Comparison of ENCODE assay signal across 1 cellular context in the genomic region with DNA sequence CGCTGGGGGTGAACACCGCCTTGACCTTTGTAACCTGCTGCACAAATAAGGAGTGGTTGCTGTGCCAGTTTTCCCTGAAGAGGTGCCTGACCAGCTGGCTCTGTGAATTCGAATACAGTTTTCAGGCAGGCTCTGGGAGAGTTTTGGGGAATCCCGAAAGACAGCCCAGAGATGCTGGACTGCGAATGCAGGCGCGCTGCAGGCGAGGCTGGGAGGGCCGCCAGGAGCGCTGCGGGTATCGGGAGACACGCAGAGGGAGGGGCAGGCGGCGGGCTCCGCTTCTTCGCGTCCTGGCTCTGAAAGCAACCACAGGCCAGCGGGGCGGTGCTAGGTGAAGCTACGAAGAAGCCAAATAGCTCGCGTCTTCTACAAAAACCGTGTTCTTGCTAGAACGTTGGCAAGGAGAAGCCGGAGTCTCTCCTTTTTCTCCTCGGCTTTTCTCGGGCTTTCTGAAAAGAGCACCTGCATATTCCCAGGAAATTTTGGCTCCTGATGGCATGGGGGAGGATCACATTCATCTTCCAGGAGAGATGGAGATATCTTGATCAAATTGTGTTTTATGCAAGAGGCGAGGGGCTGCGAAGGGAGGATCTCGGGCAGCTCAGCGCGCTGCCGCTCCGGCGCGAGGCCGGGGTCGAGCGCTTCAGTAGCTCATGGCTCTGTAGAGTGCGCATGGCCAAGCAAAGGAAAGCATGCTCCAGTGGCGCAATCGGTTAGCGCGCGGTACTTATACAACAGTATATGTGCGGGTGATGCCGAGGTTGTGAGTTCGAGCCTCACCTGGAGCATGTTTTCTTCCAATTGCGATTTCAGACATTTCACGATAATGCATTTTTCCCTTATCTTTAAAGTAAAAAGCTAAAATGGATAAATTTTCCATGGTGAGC.
A peak's percentile ranks its signal among the peaks of the same experiment; 100 is the strongest.
TF ChIP-seq lines count a peak whose summit lies in the region.

No MANE protein-coding gene starts in this region.

TF ChIP-seq in HEK293, 187 proteins besides CTCF, POLR2A, EP300 and RAD21 (continued from another document and continues in another):
- TF ChIP-seq, protein P1, sequence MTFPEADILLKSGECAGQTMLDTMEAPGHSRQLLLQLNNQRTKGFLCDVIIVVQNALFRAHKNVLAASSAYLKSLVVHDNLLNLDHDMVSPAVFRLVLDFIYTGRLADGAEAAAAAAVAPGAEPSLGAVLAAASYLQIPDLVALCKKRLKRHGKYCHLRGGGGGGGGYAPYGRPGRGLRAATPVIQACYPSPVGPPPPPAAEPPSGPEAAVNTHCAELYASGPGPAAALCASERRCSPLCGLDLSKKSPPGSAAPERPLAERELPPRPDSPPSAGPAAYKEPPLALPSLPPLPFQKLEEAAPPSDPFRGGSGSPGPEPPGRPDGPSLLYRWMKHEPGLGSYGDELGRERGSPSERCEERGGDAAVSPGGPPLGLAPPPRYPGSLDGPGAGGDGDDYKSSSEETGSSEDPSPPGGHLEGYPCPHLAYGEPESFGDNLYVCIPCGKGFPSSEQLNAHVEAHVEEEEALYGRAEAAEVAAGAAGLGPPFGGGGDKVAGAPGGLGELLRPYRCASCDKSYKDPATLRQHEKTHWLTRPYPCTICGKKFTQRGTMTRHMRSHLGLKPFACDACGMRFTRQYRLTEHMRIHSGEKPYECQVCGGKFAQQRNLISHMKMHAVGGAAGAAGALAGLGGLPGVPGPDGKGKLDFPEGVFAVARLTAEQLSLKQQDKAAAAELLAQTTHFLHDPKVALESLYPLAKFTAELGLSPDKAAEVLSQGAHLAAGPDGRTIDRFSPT (tag by site-specific recombination; IDR thresholded peaks at IDR 0.05), result no peak; the same call in 1 of the 2 replicates
- 0 out of 2 replicates have a peak, but pooled peaks have one; percentile 11 for TF ChIP-seq ZNF221 (tag by site-specific recombination; IDR thresholded peaks at IDR 0.05; ENCODE audit: borderline replicate concordance)
- TF ChIP-seq ZNF19 (tag by site-specific recombination; IDR thresholded peaks at IDR 0.05; ENCODE audit: low read depth), result no peak
- TF ChIP-seq SCRT1 (tag by site-specific recombination; IDR thresholded peaks at IDR 0.05; ENCODE audit: borderline replicate concordance), result no peak
- TF ChIP-seq ZBTB48 (tag by site-specific recombination; IDR thresholded peaks at IDR 0.05), result no peak
- no peak for TF ChIP-seq ZNF785 (tag by site-specific recombination; IDR thresholded peaks at IDR 0.05)
- no peak for TF ChIP-seq BCL11B (tag by site-specific recombination; IDR thresholded peaks at IDR 0.05; ENCODE audit: low read depth)
- TF ChIP-seq, protein P2, sequence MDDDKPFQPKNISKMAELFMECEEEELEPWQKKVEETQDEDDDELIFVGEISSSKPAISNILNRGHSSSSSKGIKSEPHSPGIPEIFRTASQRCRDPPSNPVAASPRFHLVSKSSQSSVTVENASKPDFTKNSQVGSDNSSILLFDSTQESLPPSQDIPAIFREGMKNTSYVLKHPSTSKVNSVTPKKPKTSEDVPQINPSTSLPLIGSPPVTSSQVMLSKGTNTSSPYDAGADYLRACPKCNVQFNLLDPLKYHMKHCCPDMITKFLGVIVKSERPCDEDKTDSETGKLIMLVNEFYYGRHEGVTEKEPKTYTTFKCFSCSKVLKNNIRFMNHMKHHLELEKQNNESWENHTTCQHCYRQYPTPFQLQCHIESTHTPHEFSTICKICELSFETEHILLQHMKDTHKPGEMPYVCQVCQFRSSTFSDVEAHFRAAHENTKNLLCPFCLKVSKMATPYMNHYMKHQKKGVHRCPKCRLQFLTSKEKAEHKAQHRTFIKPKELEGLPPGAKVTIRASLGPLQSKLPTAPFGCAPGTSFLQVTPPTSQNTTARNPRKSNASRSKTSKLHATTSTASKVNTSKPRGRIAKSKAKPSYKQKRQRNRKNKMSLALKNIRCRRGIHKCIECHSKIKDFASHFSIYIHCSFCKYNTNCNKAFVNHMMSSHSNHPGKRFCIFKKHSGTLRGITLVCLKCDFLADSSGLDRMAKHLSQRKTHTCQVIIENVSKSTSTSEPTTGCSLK (tag by site-specific recombination; IDR thresholded peaks at IDR 0.05), result no peak
- no peak for TF ChIP-seq OSR2 (tag by site-specific recombination; IDR thresholded peaks at IDR 0.05)
- TF ChIP-seq ZNF76 (tag by site-specific recombination; IDR thresholded peaks at IDR 0.05; ENCODE audit: borderline replicate concordance, low read depth), result peak; percentile 58
- TF ChIP-seq, protein P3, sequence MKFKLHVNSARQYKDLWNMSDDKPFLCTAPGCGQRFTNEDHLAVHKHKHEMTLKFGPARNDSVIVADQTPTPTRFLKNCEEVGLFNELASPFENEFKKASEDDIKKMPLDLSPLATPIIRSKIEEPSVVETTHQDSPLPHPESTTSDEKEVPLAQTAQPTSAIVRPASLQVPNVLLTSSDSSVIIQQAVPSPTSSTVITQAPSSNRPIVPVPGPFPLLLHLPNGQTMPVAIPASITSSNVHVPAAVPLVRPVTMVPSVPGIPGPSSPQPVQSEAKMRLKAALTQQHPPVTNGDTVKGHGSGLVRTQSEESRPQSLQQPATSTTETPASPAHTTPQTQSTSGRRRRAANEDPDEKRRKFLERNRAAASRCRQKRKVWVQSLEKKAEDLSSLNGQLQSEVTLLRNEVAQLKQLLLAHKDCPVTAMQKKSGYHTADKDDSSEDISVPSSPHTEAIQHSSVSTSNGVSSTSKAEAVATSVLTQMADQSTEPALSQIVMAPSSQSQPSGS (tag by site-specific recombination; IDR thresholded peaks at IDR 0.05; ENCODE audit: low read depth), result no peak
- TF ChIP-seq, protein P4, sequence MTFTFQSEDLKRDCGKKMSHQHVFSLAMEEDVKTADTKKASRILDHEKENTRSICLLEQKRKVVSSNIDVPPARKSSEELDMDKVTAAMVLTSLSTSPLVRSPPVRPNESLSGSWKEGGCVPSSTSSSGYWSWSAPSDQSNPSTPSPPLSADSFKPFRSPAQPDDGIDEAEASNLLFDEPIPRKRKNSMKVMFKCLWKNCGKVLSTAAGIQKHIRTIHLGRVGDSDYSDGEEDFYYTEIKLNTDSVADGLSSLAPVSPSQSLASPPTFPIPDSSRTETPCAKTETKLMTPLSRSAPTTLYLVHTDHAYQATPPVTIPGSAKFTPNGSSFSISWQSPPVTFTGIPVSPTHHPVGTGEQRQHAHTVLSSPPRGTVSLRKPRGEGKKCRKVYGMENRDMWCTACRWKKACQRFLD (tag by site-specific recombination; IDR thresholded peaks at IDR 0.05), result no peak
- TF ChIP-seq KLF16 (tag by site-specific recombination; IDR thresholded peaks at IDR 0.05), result no peak
- no peak for TF ChIP-seq ZNF184 (tag by site-specific recombination; IDR thresholded peaks at IDR 0.05)
- TF ChIP-seq, protein P5, sequence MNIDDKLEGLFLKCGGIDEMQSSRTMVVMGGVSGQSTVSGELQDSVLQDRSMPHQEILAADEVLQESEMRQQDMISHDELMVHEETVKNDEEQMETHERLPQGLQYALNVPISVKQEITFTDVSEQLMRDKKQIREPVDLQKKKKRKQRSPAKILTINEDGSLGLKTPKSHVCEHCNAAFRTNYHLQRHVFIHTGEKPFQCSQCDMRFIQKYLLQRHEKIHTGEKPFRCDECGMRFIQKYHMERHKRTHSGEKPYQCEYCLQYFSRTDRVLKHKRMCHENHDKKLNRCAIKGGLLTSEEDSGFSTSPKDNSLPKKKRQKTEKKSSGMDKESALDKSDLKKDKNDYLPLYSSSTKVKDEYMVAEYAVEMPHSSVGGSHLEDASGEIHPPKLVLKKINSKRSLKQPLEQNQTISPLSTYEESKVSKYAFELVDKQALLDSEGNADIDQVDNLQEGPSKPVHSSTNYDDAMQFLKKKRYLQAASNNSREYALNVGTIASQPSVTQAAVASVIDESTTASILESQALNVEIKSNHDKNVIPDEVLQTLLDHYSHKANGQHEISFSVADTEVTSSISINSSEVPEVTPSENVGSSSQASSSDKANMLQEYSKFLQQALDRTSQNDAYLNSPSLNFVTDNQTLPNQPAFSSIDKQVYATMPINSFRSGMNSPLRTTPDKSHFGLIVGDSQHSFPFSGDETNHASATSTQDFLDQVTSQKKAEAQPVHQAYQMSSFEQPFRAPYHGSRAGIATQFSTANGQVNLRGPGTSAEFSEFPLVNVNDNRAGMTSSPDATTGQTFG (tag by site-specific recombination; IDR thresholded peaks at IDR 0.05; ENCODE audit: borderline replicate concordance), result no peak; the same call in 1 of the 2 replicates
- no peak for TF ChIP-seq EGR2 (tag by site-specific recombination; IDR thresholded peaks at IDR 0.05; ENCODE audit: low read depth)
- TF ChIP-seq ZSCAN30 (tag by site-specific recombination; IDR thresholded peaks at IDR 0.05), result peak; percentile 91
- TF ChIP-seq HOXC10 (CRISPR knock-in tag; IDR thresholded peaks at IDR 0.05), result no peak
- TF ChIP-seq ZNF610 (tag by site-specific recombination; IDR thresholded peaks at IDR 0.05; ENCODE audit: borderline replicate concordance), result peak; percentile 73
- no peak for TF ChIP-seq FEZF1 (tag by site-specific recombination; IDR thresholded peaks at IDR 0.05)
- peak; percentile 88 for TF ChIP-seq ZBTB20 (tag by site-specific recombination; IDR thresholded peaks at IDR 0.05)
- TF ChIP-seq ZNF701 (tag by site-specific recombination; IDR thresholded peaks at IDR 0.05), result no peak
- no peak for TF ChIP-seq YY2 (tag by site-specific recombination; IDR thresholded peaks at IDR 0.05)
- no peak for TF ChIP-seq ZNF670 (tag by site-specific recombination; IDR thresholded peaks at IDR 0.05; ENCODE audit: low read depth)
- TF ChIP-seq, protein P6, sequence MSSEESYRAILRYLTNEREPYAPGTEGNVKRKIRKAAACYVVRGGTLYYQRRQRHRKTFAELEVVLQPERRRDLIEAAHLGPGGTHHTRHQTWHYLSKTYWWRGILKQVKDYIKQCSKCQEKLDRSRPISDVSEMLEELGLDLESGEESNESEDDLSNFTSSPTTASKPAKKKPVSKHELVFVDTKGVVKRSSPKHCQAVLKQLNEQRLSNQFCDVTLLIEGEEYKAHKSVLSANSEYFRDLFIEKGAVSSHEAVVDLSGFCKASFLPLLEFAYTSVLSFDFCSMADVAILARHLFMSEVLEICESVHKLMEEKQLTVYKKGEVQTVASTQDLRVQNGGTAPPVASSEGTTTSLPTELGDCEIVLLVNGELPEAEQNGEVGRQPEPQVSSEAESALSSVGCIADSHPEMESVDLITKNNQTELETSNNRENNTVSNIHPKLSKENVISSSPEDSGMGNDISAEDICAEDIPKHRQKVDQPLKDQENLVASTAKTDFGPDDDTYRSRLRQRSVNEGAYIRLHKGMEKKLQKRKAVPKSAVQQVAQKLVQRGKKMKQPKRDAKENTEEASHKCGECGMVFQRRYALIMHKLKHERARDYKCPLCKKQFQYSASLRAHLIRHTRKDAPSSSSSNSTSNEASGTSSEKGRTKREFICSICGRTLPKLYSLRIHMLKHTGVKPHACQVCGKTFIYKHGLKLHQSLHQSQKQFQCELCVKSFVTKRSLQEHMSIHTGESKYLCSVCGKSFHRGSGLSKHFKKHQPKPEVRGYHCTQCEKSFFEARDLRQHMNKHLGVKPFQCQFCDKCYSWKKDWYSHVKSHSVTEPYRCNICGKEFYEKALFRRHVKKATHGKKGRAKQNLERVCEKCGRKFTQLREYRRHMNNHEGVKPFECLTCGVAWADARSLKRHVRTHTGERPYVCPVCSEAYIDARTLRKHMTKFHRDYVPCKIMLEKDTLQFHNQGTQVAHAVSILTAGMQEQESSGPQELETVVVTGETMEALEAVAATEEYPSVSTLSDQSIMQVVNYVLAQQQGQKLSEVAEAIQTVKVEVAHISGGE (tag by site-specific recombination; conservative IDR thresholded peaks at IDR 0.05; ENCODE audit: low read depth), result 0 out of 2 replicates have a peak, but pooled peaks have one; percentile 8
- TF ChIP-seq, protein P7, sequence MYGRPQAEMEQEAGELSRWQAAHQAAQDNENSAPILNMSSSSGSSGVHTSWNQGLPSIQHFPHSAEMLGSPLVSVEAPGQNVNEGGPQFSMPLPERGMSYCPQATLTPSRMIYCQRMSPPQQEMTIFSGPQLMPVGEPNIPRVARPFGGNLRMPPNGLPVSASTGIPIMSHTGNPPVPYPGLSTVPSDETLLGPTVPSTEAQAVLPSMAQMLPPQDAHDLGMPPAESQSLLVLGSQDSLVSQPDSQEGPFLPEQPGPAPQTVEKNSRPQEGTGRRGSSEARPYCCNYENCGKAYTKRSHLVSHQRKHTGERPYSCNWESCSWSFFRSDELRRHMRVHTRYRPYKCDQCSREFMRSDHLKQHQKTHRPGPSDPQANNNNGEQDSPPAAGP (tag by site-specific recombination; IDR thresholded peaks at IDR 0.05), result peak; percentile 63
- 0 out of 2 replicates have a peak, but pooled peaks have one; percentile 15 for TF ChIP-seq ZNF792 (tag by site-specific recombination; IDR thresholded peaks at IDR 0.05)
- TF ChIP-seq, protein P8, sequence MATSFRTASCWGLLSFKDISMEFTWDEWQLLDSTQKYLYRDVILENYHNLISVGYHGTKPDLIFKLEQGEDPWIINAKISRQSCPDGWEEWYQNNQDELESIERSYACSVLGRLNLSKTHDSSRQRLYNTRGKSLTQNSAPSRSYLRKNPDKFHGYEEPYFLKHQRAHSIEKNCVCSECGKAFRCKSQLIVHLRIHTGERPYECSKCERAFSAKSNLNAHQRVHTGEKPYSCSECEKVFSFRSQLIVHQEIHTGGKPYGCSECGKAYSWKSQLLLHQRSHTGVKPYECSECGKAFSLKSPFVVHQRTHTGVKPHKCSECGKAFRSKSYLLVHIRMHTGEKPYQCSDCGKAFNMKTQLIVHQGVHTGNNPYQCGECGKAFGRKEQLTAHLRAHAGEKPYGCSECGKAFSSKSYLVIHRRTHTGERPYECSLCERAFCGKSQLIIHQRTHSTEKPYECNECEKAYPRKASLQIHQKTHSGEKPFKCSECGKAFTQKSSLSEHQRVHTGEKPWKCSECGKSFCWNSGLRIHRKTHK (tag by site-specific recombination; IDR thresholded peaks at IDR 0.05), result no peak
- TF ChIP-seq ZBTB7A (tag by site-specific recombination; IDR thresholded peaks at IDR 0.05; ENCODE audit: low read depth), result no peak
- TF ChIP-seq, protein P9, sequence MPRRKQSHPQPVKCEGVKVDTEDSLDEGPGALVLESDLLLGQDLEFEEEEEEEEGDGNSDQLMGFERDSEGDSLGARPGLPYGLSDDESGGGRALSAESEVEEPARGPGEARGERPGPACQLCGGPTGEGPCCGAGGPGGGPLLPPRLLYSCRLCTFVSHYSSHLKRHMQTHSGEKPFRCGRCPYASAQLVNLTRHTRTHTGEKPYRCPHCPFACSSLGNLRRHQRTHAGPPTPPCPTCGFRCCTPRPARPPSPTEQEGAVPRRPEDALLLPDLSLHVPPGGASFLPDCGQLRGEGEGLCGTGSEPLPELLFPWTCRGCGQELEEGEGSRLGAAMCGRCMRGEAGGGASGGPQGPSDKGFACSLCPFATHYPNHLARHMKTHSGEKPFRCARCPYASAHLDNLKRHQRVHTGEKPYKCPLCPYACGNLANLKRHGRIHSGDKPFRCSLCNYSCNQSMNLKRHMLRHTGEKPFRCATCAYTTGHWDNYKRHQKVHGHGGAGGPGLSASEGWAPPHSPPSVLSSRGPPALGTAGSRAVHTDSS (tag by site-specific recombination; IDR thresholded peaks at IDR 0.05), result no peak
- no peak for TF ChIP-seq ZNF560 (tag by site-specific recombination; IDR thresholded peaks at IDR 0.05; ENCODE audit: borderline replicate concordance)
- no peak for TF ChIP-seq ZFP41 (tag by site-specific recombination; IDR thresholded peaks at IDR 0.05; ENCODE audit: borderline replicate concordance)
- no peak for TF ChIP-seq ZNF202 (tag by site-specific recombination; IDR thresholded peaks at IDR 0.05; ENCODE audit: borderline replicate concordance)
- TF ChIP-seq ZNF621 (tag by site-specific recombination; IDR thresholded peaks at IDR 0.05), result no peak
- peak; percentile 50; the same call in 1 of the 2 replicates for TF ChIP-seq TCF7L2 (IDR thresholded peaks at IDR 0.05; ENCODE audit: borderline replicate concordance, low read depth, low read length)
- TF ChIP-seq ZNF133 (tag by site-specific recombination; IDR thresholded peaks at IDR 0.05), result no peak
- no peak for TF ChIP-seq ZNF654 (tag by site-specific recombination; IDR thresholded peaks at IDR 0.05; ENCODE audit: low read depth)
- TF ChIP-seq WT1 (tag by site-specific recombination; IDR thresholded peaks at IDR 0.05), result no peak; the same call in 1 of the 2 replicates
- TF ChIP-seq SCRT2 (tag by site-specific recombination; IDR thresholded peaks at IDR 0.05), result no peak
- peak; percentile 39; the same call in 1 of the 2 replicates for TF ChIP-seq ZBTB21 (tag by site-specific recombination; IDR thresholded peaks at IDR 0.05)
